8 cellular contexts compared by ENCODE assay signal in genomic region chr1:32557812-32558211, GRCh38.
"Had no signal": no experiment of that assay in that cellular context is flagged by ENCODE, and none has a peak within 500 bp of the region (broad histone marks: within the 10 kb centered on the region; RNA-seq: fewer than 3 reads in every experiment).

No MANE protein-coding gene starts in this region.

- FAIRE-seq: HepG2, HTR-8/SVneo had no signal

- H3K27ac ChIP-seq: HL-60, KMS-11 had no signal

- H3K9me3 Mint-ChIP-seq: IgD-negative memory B cell had no signal

- H3K4me2 ChIP-seq: KMS-11 had no signal

- DNase-seq: IMR-90, KBM-7, KG1 had no signal

- H3K4me3 Mint-ChIP-seq: IgD-negative memory B cell had no signal

- H3K27ac Mint-ChIP-seq: IgD-negative memory B cell had no signal

- ATAC-seq: HepG2 had no signal

- H3K4me1 Mint-ChIP-seq: IgD-negative memory B cell had no signal

- H3K27me3 Mint-ChIP-seq: IgD-negative memory B cell had no signal

- H3K9ac ChIP-seq: KMS-11 had no signal
